1 cellular context compared by ENCODE assay signal in genomic region chr1:120724507-120724906, GRCh38.
TF ChIP-seq lines count a peak whose summit lies in the region.

No MANE protein-coding gene starts in this region.

TF ChIP-seq in HepG2, 621 proteins besides CTCF, POLR2A, EP300 and RAD21 (continued from another document):
- TF ChIP-seq TFDP1 (CRISPR knock-in tag; IDR thresholded peaks at IDR 0.05; ENCODE audit: borderline replicate concordance) (0 out of 2 replicates have a peak, but pooled peaks have one; percentile 15), MYC (CRISPR knock-in tag; IDR thresholded peaks at IDR 0.05; ENCODE audit: borderline replicate concordance) (peak; percentile 5; the same call in 1 of the 2 replicates)
